Comparison of ENCODE assay signal across 8 cellular contexts in the genomic region with DNA sequence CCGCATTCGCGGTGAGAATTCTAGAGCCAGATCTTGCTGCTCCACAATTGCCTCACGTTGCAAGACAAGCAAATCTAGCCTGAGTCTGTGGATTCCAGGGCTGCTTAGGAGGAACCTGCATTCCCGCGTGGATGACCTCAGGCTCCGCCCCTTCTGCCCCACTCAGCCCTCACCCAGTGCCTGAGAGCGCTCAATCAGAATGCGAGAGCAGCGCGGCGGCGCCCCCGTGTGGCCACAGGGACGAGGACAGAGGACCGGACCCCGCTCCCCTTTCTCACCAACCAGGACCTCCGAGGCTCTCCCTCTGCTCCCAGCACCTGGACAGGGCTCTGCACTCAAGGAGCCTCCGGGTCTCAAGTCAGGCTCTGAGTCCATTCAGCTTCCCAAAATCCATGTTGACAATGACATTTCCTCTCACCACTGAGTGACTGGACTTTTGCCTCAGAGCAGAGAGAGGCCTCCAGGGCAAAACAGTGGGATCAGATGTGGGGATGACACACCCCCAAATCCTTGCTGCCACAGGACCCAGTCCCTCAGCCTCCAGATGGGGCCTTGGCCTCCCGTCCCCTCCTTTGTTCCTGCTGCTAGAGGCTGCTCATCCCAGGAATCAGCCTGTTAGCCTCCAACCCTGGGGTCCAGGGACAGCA. TPM values are rescaled to one million over a fixed set of nuclear protein-coding genes. Genes with fewer than 3 reads are reported as not detected.
DNase-seq lines count a peak whose midpoint lies in the region; ATAC-seq and TF ChIP-seq lines count a peak whose summit lies in the region.

No MANE protein-coding gene starts in this region.

- no TSS peak for BruUV-seq in Calu3 (replicated peaks; lab: Mats Ljungman, UMichigan)

- no peaks in the 10 kb centered on the region for H3K9me3 Mint-ChIP-seq in Calu3 (ENCODE audit: low read depth, unreplicated experiment)

- H3K4me3 ChIP-seq in HFF-Myc (replicated peaks; ENCODE audit: low read depth, low read length), result no peak overlapping the region

- peaks cover 65% of the 10 kb centered on the region for H3K27me3 Mint-ChIP-seq in Calu3 (ENCODE audit: unreplicated experiment)

- ATAC-seq in GM18868 (IDR thresholded peaks at IDR 0.05; ENCODE audit: unreplicated experiment), result no peak

- intact Hi-C loops in Calu3 (cut with micrococcal nuclease; ENCODE audit: unreplicated experiment), result loop anchor here (1.0 to 2.0 kb wide), 3 partner anchors 40 to 178 kb away; no protein-coding TSS in a partner anchor

- CTCF ChIA-PET in Calu3 (lab: Charles Lee), result interaction anchor here (1.0 to 2.2 kb wide), 3 partner anchors 38 to 178 kb away, joined by 3 to 9 read pairs (median 3); no protein-coding TSS in a partner anchor

- no peak overlapping the region for H3K27ac Mint-ChIP-seq in Calu3 (ENCODE audit: unreplicated experiment)

- TF ChIP-seq CTCF in Calu3 (IDR thresholded peaks at IDR 0.05; ENCODE audit: unreplicated experiment) (peak; percentile 96), HFF-Myc (IDR thresholded peaks at IDR 0.05; ENCODE audit: low read depth, low read length, missing control alignments) (peak; percentile 96)

- H3K4me3 Mint-ChIP-seq in Calu3 (ENCODE audit: low read depth, unreplicated experiment), result no peak overlapping the region

- no peaks in the 10 kb centered on the region for H3K4me1 Mint-ChIP-seq in Calu3 (ENCODE audit: low read depth, unreplicated experiment)

- H3K36me3 Mint-ChIP-seq in Calu3 (ENCODE audit: insufficient read depth, unreplicated experiment), result no peaks in the 10 kb centered on the region

- peak; percentile 93 for DNase-seq in Calu3
- peak; percentile 19 for DNase-seq in HFF-Myc (ENCODE audit: extremely low read depth, low read depth)
- peak; percentile 32 for DNase-seq in NCI-H2196 treated with DMSO at 0.1 percent for 48 hours (lab: John Stamatoyannopoulos, UW; ENCODE audit: unreplicated experiment)
- DNase-seq in activated CD4-positive, alpha-beta T cell treated with anti-CD3 and anti-CD28 coated beads for 1 hour, result peak; percentile 77
- DNase-seq in central memory CD4-positive, alpha-beta T cell, result peak; percentile 69
- peak; percentile 49 for DNase-seq in kidney glomerular epithelial cell (lab: John Stamatoyannopoulos, UW)
- DNase-seq in stimulated activated CD4-positive, alpha-beta T cell treated with anti-CD3 and anti-CD28 coated beads, Interleukin-2, amount 100 ng/mL, for 4 hours (ENCODE audit: low read depth), result peak; percentile 79

RNA-seq across cellular contexts. Expression of gene RPP21, which starts 52.0 kb away (rescaled TPM):
- 53.3 and 64.2 TPM in 2 replicates for total RNA-seq in Calu3 (2022)

Comparison
In these comparisons a context has a peak if more than half of its experiments do, and no peak if none do; other contexts are left out.
1. DNase-seq: peak in every context shown above with its lines; median percentile 93 in Calu3; 79 in stimulated activated CD4-positive, alpha-beta T cell treated with anti-CD3 and anti-CD28 coated beads, Interleukin-2, amount 100 ng/mL, for 4 hours; 77 in activated CD4-positive, alpha-beta T cell treated with anti-CD3 and anti-CD28 coated beads for 1 hour; 69 in central memory CD4-positive, alpha-beta T cell; 49 in kidney glomerular epithelial cell; 32 in NCI-H2196 treated with DMSO at 0.1 percent for 48 hours; 19 in HFF-Myc.